Comparison of ENCODE assay signal across 1 cellular context in genomic region chr6:41687501-41688175, GRCh38.
TF ChIP-seq lines count a peak whose summit lies in the region.

No MANE protein-coding gene starts in this region.

TF ChIP-seq in K562, 482 proteins besides CTCF, POLR2A, EP300 and RAD21 (continued from another document):
- TF ChIP-seq PKNOX1 (IDR thresholded peaks at IDR 0.05) (peak; percentile 31; the same call in 1 of the 2 replicates), CEBPG (CRISPR knock-in tag; IDR thresholded peaks at IDR 0.05) (no peak), CEBPG (tag; conservative IDR thresholded peaks at IDR 0.05 in 1 of 2, IDR thresholded peaks at IDR 0.05 in 1 of 2) (no peak)
